Comparison of ENCODE assay signal across 27 cellular contexts in genomic region chr3:156498307-156498706, GRCh38.
"Had no signal": no experiment of that assay in that cellular context is flagged by ENCODE, and none has a peak within 500 bp of the region (broad histone marks: within the 10 kb centered on the region; RNA-seq: fewer than 3 reads in every experiment).

No MANE protein-coding gene starts in this region.

- H3K27ac ChIP-seq: heart right ventricle, hepatocyte, left ventricle myocardium inferior, pancreas, prostate gland, sigmoid colon, skin epidermis, spleen, suprapubic skin, thoracic aorta, upper lobe of right lung had no signal

- H3K36me3 Mint-ChIP-seq: natural killer cell treated with Interleukin-12 subunit alpha and Interleukin-12 subunit beta and Interleukin-15 and Interleukin-18, amount 100 ng/mL, for 72 hours; stimulated activated effector memory CD8-positive, alpha-beta T cell treated with anti-CD3 and anti-CD28 coated beads, Interleukin-12 subunit alpha, Interleukin-12 subunit beta, amount 100 ng/mL, for 72 hours had no signal

- H3K4me1 Mint-ChIP-seq: stimulated activated effector memory CD8-positive, alpha-beta T cell treated with anti-CD3 and anti-CD28 coated beads, Interleukin-12 subunit alpha, Interleukin-12 subunit beta, amount 100 ng/mL, for 72 hours had no signal

- H3K4me3 ChIP-seq: heart right ventricle, hepatocyte, left ventricle myocardium inferior, lung, pancreas, prostate gland, sigmoid colon, skin epidermis, spleen, suprapubic skin, thoracic aorta, tibial artery, upper lobe of right lung had no signal

- FAIRE-seq: pancreas, urothelium cell line had no signal

- H3K79me2 ChIP-seq: hepatocyte had no signal

- H3K4me1 ChIP-seq: left ventricle myocardium inferior, pancreas, prostate gland, spleen, suprapubic skin, upper lobe of right lung had no signal

- H2AFZ ChIP-seq: hepatocyte had no signal

- H3K27ac Mint-ChIP-seq: mesothelial cell of epicardium; naive thymus-derived CD4-positive, alpha-beta T cell; natural killer cell treated with Interleukin-12 subunit alpha and Interleukin-12 subunit beta and Interleukin-15 and Interleukin-18, amount 100 ng/mL, for 72 hours; stimulated activated effector memory CD8-positive, alpha-beta T cell treated with anti-CD3 and anti-CD28 coated beads, Interleukin-12 subunit alpha, Interleukin-12 subunit beta, amount 100 ng/mL, for 72 hours; stimulated activated naive CD8-positive, alpha-beta T cell treated with anti-CD3 and anti-CD28 coated beads, Interleukin-15, Interleukin-2, amounts not matched to agents 100 ng/mL and 50 ng/mL, for 24 hours had no signal

- DNase-seq: heart right ventricle; islet precursor cell; left ventricle myocardium inferior; mesendoderm; naive thymus-derived CD4-positive, alpha-beta T cell; pancreas; posterior cingulate gyrus; retina; right cardiac atrium; sigmoid colon; spleen; stimulated activated CD4-positive, alpha-beta T cell treated with anti-CD3 and anti-CD28 coated beads, Interleukin-4, amount 100 ng/mL, for 24 hours; stimulated activated naive CD4-positive, alpha-beta T cell; tibial artery; trophoblast cell; upper lobe of right lung had no signal

- H3K36me3 ChIP-seq: heart right ventricle, left ventricle myocardium inferior, pancreas, prostate gland, sigmoid colon, spleen, suprapubic skin, thoracic aorta, upper lobe of right lung had no signal

- H3K9me3 ChIP-seq: pancreas, prostate gland, sigmoid colon, suprapubic skin, thoracic aorta, tibial artery, upper lobe of right lung had no signal

- H3K4me3 Mint-ChIP-seq: mesothelial cell of epicardium; naive thymus-derived CD4-positive, alpha-beta T cell; natural killer cell treated with Interleukin-12 subunit alpha and Interleukin-12 subunit beta and Interleukin-15 and Interleukin-18, amount 100 ng/mL, for 72 hours; stimulated activated effector memory CD8-positive, alpha-beta T cell treated with anti-CD3 and anti-CD28 coated beads, Interleukin-12 subunit alpha, Interleukin-12 subunit beta, amount 100 ng/mL, for 72 hours; stimulated activated naive CD8-positive, alpha-beta T cell treated with anti-CD3 and anti-CD28 coated beads, Interleukin-15, Interleukin-2, amounts not matched to agents 100 ng/mL and 50 ng/mL, for 24 hours had no signal

- ATAC-seq: heart right ventricle; naive thymus-derived CD4-positive, alpha-beta T cell; natural killer cell treated with Interleukin-12 subunit alpha and Interleukin-12 subunit beta and Interleukin-15 and Interleukin-18, amount 100 ng/mL, for 72 hours; pancreas; right cardiac atrium; stimulated activated effector memory CD8-positive, alpha-beta T cell treated with anti-CD3 and anti-CD28 coated beads, Interleukin-12 subunit alpha, Interleukin-12 subunit beta, amount 100 ng/mL, for 72 hours; upper lobe of right lung had no signal

- H3K27me3 ChIP-seq: heart right ventricle, hepatocyte, pancreas, sigmoid colon, spleen, suprapubic skin, tibial artery, upper lobe of right lung had no signal

- H3K4me2 ChIP-seq: hepatocyte had no signal
